11 cellular contexts compared by ENCODE assay signal in the genomic region with DNA sequence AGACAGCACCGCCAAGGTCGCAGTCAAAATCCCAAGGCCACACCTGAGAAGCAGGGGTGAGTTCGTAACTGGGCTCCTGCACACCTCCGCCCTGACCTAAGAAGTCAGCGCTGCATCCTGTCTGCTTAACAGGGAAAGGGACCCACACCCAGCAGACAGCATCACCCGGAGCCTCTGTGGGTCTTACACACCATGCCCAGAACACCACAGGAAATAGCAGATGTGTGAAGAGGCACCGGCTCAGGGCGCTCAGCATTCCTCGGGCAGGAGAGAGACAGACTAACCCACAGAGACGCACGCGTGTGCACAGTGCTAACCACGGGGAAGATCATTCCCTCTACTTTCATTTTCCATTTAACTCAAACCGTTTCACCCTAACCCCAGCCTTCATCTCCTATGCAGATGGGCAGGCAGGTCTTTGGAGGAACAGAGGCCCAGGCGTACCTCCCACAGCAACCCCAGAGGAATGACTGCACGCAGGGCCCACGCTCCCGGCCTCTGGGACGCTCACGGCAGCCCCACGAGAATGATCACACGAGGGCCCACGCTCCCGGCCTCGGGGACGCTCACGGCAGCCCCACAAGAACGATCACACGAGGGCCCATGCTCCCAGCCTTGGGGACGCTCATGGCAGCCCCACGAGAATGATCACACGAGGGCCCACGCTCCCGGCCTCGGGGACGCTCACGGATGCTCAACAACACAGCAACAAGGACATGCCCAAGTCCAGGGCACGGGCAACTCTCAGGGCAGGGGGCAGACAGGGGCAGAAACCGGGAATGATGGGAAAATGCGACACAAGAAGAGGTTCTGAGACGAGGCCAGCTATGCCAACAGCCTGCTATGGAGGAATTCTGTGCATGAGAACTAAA. TPM values are rescaled to one million over a fixed set of nuclear protein-coding genes. Genes with fewer than 3 reads are reported as not detected.
DNase-seq lines count a peak whose midpoint lies in the region; ATAC-seq, FAIRE-seq and TF ChIP-seq lines count a peak whose summit lies in the region.
"Had no signal": no experiment of that assay in that cellular context is flagged by ENCODE, and none has a peak within 500 bp of the region (broad histone marks: within the 10 kb centered on the region; RNA-seq: fewer than 3 reads in every experiment).

No MANE protein-coding gene starts in this region.

- H3K27me3 ChIP-seq in right cardiac atrium (ENCODE audit: control insufficient read depth, insufficient read depth) = no peaks in the 10 kb centered on the region
- H3K27me3 ChIP-seq in PC-9 (ENCODE audit: insufficient read depth, low read depth) = no peaks in the 10 kb centered on the region

- no peak for TF ChIP-seq CTCF in PC-9 (conservative IDR thresholded peaks at IDR 0.05)

- no peaks in the 10 kb centered on the region for H3F3A ChIP-seq in PC-9 (ENCODE audit: insufficient read depth, low read depth)

- CTCF ChIA-PET in PC-9 (lab: Charles Lee) = no interaction called here

- no peak overlapping the region for H3K4me2 ChIP-seq in PC-9

- no peak overlapping the region for H3K4me3 ChIP-seq in right cardiac atrium (ENCODE audit: low read length)
- H3K4me3 ChIP-seq in PC-9 = no peak overlapping the region

- peaks cover 7% of the 10 kb centered on the region; the same call in 1 of the 2 replicates for H4K20me1 ChIP-seq in PC-9 (ENCODE audit: insufficient read depth)

- H3K4me1 ChIP-seq in right cardiac atrium (ENCODE audit: control insufficient read depth, insufficient read depth, low read length) (no peaks in the 10 kb centered on the region), PC-9 (replicated peaks; ENCODE audit: insufficient read depth) (no peaks in the 10 kb centered on the region)

- no peak overlapping the region for H2AFZ ChIP-seq in PC-9

- no peaks in the 10 kb centered on the region for H3K9me2 ChIP-seq in PC-9 (ENCODE audit: insufficient read depth)

- no TSS peak for BruUV-seq in PC-9 (replicated peaks; lab: Mats Ljungman, UMichigan)

- H3K36me3 ChIP-seq in KOPT-K1 (ENCODE audit: insufficient read depth, low read length) = peaks cover 51% of the 10 kb centered on the region
- H3K36me3 ChIP-seq in PC-9 (ENCODE audit: low read depth) = no peaks in the 10 kb centered on the region

- H3K9me3 ChIP-seq in KOPT-K1 (ENCODE audit: insufficient read depth, low read length, poor library complexity, severe bottlenecking) = peaks cover 31% of the 10 kb centered on the region
- H3K9me3 ChIP-seq in right cardiac atrium (ENCODE audit: control insufficient read depth, low read length) = no peaks in the 10 kb centered on the region
- 0 out of 2 replicates have a peak, but pooled peaks cover under 1% of the 10 kb centered on the region for H3K9me3 ChIP-seq in PC-9 (ENCODE audit: insufficient read depth, low read depth)

- POLR2A ChIA-PET in PC-9 (lab: Charles Lee; ENCODE audit: unreplicated experiment) = interaction anchor here (0.6 kb wide), 1 partner anchor 21 kb away, joined by 4 read pairs; a partner anchor contains a TSS

- intact Hi-C loops in right cardiac atrium (cut with DNase I) (no loop called here), PC-9 (cut with micrococcal nuclease; ENCODE audit: unreplicated experiment) (no loop called here)

- H3K27ac ChIP-seq in KOPT-K1 (ENCODE audit: low read depth, low read length, poor library complexity, severe bottlenecking) (peak overlapping the region; percentile 79), right cardiac atrium (ENCODE audit: low read length) (no peak overlapping the region), PC-9 (no peak overlapping the region)

- WGBS in right cardiac atrium = 88% methylated on average over 41 of the region's 41 CpGs

- no peak for FAIRE-seq in frontal cortex (lab: Jason Lieb, UNC)
- FAIRE-seq: endothelial cell of umbilical vein, H54 had no signal

- peak in 1 of 2 donors; percentile 14 for ATAC-seq in right cardiac atrium

- H3K79me2 ChIP-seq in PC-9 (ENCODE audit: low read depth) = no peaks in the 10 kb centered on the region

- DNase-seq in activated T-cell treated with anti-CD3 and anti-CD28 coated beads, Interleukin-2, amount 50 U/mL, for 1 hour = peak; percentile 46
- DNase-seq in right cardiac atrium (peak; percentile 4 to 49 (median 47)), frontal cortex (ENCODE audit: low spot score in 2 of 2) (no peak), NCI-H345 treated with DMSO at 0.1 percent for 48 hours (lab: John Stamatoyannopoulos, UW; ENCODE audit: unreplicated experiment) (no peak), PC-9 (no peak), NCI-H1436 (lab: John Stamatoyannopoulos, UW) (no peak)
- DNase-seq in stimulated activated CD8-positive, alpha-beta memory T cell treated with anti-CD3 and anti-CD28 coated beads, Interleukin-15, amount 100 ng/mL, for 48 hours (ENCODE audit: low read depth in 2 of 2) = peak; percentile 44 to 47
- DNase-seq: NCI-H446 had no signal

RNA-seq across cellular contexts. Expression of a gene that starts 20.9 kb away (rescaled TPM):
- total RNA-seq in right cardiac atrium = 10 to 100 TPM; 16.0 to 20.3 (median 19.1) TPM
- 14.1 TPM for polyA plus RNA-seq in right cardiac atrium
- 11.0 TPM for total RNA-seq in frontal cortex
- 29.0 and 32.6 TPM in 2 replicates for total RNA-seq in PC-9 (2021)

Comparison
In these comparisons a context has a peak if more than half of its experiments do, and no peak if none do; other contexts are left out.
1. DNase-seq: peak in activated T-cell treated with anti-CD3 and anti-CD28 coated beads, Interleukin-2, amount 50 U/mL, for 1 hour (single experiment), right cardiac atrium (3 of 3) and stimulated activated CD8-positive, alpha-beta memory T cell treated with anti-CD3 and anti-CD28 coated beads, Interleukin-15, amount 100 ng/mL, for 48 hours (2 of 2); none in frontal cortex (0 of 2), NCI-H345 treated with DMSO at 0.1 percent for 48 hours (single experiment), PC-9 (0 of 2) and NCI-H1436 (single experiment).